In the genomic region with DNA sequence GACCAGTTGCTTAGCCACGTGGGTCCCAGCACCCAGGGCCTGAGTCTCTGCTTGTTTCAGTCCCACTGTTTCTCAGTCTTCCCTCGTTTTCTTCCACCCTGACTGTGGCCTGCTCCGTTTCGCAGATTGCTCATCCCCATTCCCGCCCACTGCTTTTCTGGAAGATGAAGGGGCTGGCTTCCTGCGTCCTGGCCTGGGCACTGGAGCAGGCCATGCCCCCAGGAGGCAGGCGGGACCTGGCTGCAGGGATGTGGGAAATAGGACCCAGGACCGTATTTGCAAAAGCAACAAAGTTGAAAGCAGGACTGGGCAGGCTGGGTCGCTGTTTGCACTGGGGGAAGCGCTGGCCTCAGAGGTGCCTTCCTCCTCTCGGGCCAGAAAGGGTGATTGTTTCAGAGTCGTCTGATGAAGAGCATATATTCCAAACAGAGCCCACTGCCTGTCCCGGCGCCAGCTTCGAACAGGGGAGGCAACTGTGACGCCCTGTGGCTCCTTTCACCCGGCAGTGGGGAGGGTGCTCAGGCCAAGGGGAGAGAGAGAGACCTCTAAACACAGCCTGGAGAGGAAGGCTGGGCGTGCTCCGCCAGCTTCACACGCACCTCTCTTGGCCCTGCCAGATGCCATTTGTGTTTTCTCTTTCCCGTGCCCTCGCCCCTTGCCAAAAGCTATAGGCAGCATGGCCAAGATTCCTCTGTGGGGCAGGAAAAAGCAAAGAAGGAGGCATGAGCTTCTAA, we compare ENCODE assay signal across 1 cellular context.
TF ChIP-seq lines count a peak whose summit lies in the region.

No MANE protein-coding gene starts in this region.

TF ChIP-seq in HepG2, 621 proteins besides CTCF, POLR2A, EP300 and RAD21 (continued from another document):
- TF ChIP-seq, protein P1, sequence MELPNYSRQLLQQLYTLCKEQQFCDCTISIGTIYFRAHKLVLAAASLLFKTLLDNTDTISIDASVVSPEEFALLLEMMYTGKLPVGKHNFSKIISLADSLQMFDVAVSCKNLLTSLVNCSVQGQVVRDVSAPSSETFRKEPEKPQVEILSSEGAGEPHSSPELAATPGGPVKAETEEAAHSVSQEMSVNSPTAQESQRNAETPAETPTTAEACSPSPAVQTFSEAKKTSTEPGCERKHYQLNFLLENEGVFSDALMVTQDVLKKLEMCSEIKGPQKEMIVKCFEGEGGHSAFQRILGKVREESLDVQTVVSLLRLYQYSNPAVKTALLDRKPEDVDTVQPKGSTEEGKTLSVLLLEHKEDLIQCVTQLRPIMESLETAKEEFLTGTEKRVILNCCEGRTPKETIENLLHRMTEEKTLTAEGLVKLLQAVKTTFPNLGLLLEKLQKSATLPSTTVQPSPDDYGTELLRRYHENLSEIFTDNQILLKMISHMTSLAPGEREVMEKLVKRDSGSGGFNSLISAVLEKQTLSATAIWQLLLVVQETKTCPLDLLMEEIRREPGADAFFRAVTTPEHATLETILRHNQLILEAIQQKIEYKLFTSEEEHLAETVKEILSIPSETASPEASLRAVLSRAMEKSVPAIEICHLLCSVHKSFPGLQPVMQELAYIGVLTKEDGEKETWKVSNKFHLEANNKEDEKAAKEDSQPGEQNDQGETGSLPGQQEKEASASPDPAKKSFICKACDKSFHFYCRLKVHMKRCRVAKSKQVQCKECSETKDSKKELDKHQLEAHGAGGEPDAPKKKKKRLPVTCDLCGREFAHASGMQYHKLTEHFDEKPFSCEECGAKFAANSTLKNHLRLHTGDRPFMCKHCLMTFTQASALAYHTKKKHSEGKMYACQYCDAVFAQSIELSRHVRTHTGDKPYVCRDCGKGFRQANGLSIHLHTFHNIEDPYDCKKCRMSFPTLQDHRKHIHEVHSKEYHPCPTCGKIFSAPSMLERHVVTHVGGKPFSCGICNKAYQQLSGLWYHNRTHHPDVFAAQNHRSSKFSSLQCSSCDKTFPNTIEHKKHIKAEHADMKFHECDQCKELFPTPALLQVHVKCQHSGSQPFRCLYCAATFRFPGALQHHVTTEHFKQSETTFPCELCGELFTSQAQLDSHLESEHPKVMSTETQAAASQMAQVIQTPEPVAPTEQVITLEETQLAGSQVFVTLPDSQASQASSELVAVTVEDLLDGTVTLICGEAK (IDR thresholded peaks at IDR 0.05): no peak
- TF ChIP-seq, protein P1 (CRISPR knock-in tag; IDR thresholded peaks at IDR 0.05): peak; percentile 40; the same call in 1 of the 2 replicates
- 0 out of 2 replicates have a peak, but pooled peaks have one; percentile 50 for TF ChIP-seq ZNF296 (CRISPR knock-in tag; conservative IDR thresholded peaks at IDR 0.05)
- no peak for TF ChIP-seq LCORL (IDR thresholded peaks at IDR 0.05)
- TF ChIP-seq LCORL (CRISPR knock-in tag; IDR thresholded peaks at IDR 0.05): peak; percentile 95; the same call in 1 of the 2 replicates
- TF ChIP-seq ZNF777 (CRISPR knock-in tag; IDR thresholded peaks at IDR 0.05): no peak
- 0 out of 2 replicates have a peak, but pooled peaks have one; percentile 21 for TF ChIP-seq ZNF547 (CRISPR knock-in tag; IDR thresholded peaks at IDR 0.05)
- peak; percentile 76; the same call in 1 of the 2 replicates for TF ChIP-seq ZNF264 (CRISPR knock-in tag; IDR thresholded peaks at IDR 0.05)
- no peak for TF ChIP-seq ZZZ3 (CRISPR knock-in tag; IDR thresholded peaks at IDR 0.05; ENCODE audit: borderline replicate concordance)
- TF ChIP-seq NR2C2 (CRISPR knock-in tag; IDR thresholded peaks at IDR 0.05; ENCODE audit: borderline replicate concordance): peak; percentile 50; the same call in 1 of the 2 replicates
- peak; percentile 48; the same call in 1 of the 2 replicates for TF ChIP-seq ZBTB43 (CRISPR knock-in tag; conservative IDR thresholded peaks at IDR 0.05)
- peak; percentile 23; the same call in 1 of the 2 replicates for TF ChIP-seq TOE1 (CRISPR knock-in tag; IDR thresholded peaks at IDR 0.05)
- peak; percentile 80; the same call in 1 of the 2 replicates for TF ChIP-seq ISL2 (CRISPR knock-in tag; IDR thresholded peaks at IDR 0.05)
- TF ChIP-seq ZNF792 (CRISPR knock-in tag; IDR thresholded peaks at IDR 0.05): no peak
- peak; percentile 81; the same call in 1 of the 2 replicates for TF ChIP-seq ESRRA (CRISPR knock-in tag; IDR thresholded peaks at IDR 0.05; ENCODE audit: low read depth)
- TF ChIP-seq ZSCAN30 (CRISPR knock-in tag; IDR thresholded peaks at IDR 0.05): no peak
- 0 out of 2 replicates have a peak, but pooled peaks have one; percentile 12 for TF ChIP-seq RARA (CRISPR knock-in tag; IDR thresholded peaks at IDR 0.05)
- no peak for TF ChIP-seq BHLHE40 (IDR thresholded peaks at IDR 0.05; ENCODE audit: low read length)
